Comparison of ENCODE assay signal across 16 cellular contexts in genomic region chr4:88597970-88598369, GRCh38. TPM values are rescaled to one million over a fixed set of nuclear protein-coding genes. Genes with fewer than 3 reads are reported as not detected.
DNase-seq lines count a peak whose midpoint lies in the region; ATAC-seq and TF ChIP-seq lines count a peak whose summit lies in the region.
"Had no signal": no experiment of that assay in that cellular context is flagged by ENCODE, and none has a peak within 500 bp of the region (broad histone marks: within the 10 kb centered on the region; RNA-seq: fewer than 3 reads in every experiment).

No MANE protein-coding gene starts in this region.

- no peaks in the 10 kb centered on the region for H3K36me3 ChIP-seq in iPS-20b (ENCODE audit: insufficient read depth, low read depth, low read length)
- H3K36me3 ChIP-seq: prostate gland had no signal

- peak overlapping the region; percentile 36 for H3K4me3 Mint-ChIP-seq in activated naive CD4-positive, alpha-beta T cell treated with anti-CD3 and anti-CD28 coated beads, Interleukin-2, amount 50 U/mL, for 24 hours
- H3K4me3 Mint-ChIP-seq in activated naive CD4-positive, alpha-beta T cell treated with anti-CD3 and anti-CD28 coated beads, Interleukin-2, amount 10 ng/mL, durations not matched to agents 7 days and 5 days = no peak overlapping the region
- peak overlapping the region; percentile 25 for H3K4me3 Mint-ChIP-seq in type B pancreatic cell
- H3K4me3 Mint-ChIP-seq: CD14-positive monocyte had no signal

- DNase-seq in activated naive CD4-positive, alpha-beta T cell treated with anti-CD3 and anti-CD28 coated beads, Interleukin-2, amount 10 ng/mL, durations not matched to agents 7 days and 5 days = no peak
- DNase-seq in type B pancreatic cell (ENCODE audit: extremely low spot score, unreplicated experiment) (no peak), DMS153 (lab: John Stamatoyannopoulos, UW) (no peak)
- DNase-seq: amygdala; NCI-H146; NK-92 treated with Interleukin-12 subunit alpha and Interleukin-12 subunit beta, amount 100 ng/mL, for 24 hours; stimulated activated naive CD4-positive, alpha-beta T cell; transverse colon had no signal

- 0 out of 2 replicates have a peak overlapping the region, but pooled peaks have one; percentile 3 for H3K4me3 ChIP-seq in iPS-20b (ENCODE audit: low read length)
- H3K4me3 ChIP-seq: A549, prostate gland, transverse colon had no signal

- H3K4me1 ChIP-seq in iPS-20b (ENCODE audit: insufficient read depth, low read length) = peaks cover 17% of the 10 kb centered on the region; the same call in 1 of the 2 replicates

- no peaks in the 10 kb centered on the region for H3K9me3 ChIP-seq in iPS-20b (ENCODE audit: insufficient read depth, low read depth, low read length)
- H3K9me3 ChIP-seq: A549, prostate gland, transverse colon had no signal

- H3K9ac ChIP-seq in iPS-20b (ENCODE audit: low read depth, low read length) = no peak overlapping the region

- peak overlapping the region; percentile 91; the same call in 1 of the 2 replicates for H3K27ac ChIP-seq in VCaP
- no peak overlapping the region for H3K27ac ChIP-seq in iPS-20b (ENCODE audit: low read length)

- CTCF ChIA-PET in activated naive CD4-positive, alpha-beta T cell treated with anti-CD3 and anti-CD28 coated beads, Interleukin-2, amount 10 ng/mL, durations not matched to agents 7 days and 5 days (lab: Charles Lee) = interaction anchor here (1.0 to 1.1 kb wide), 2 partner anchors 58 to 61 kb away, joined by 3 read pairs; no protein-coding TSS in a partner anchor

- ATAC-seq in activated CD4-positive, CD25-positive, alpha-beta regulatory T cell treated with anti-CD3 and anti-CD28 coated beads, Interleukin-2, amount 50 U/mL, for 24 hours = no peak
- no peak for ATAC-seq in GM21381 (IDR thresholded peaks at IDR 0.05; ENCODE audit: unreplicated experiment)
- ATAC-seq: A549 had no signal

- H3K27me3 Mint-ChIP-seq in activated naive CD4-positive, alpha-beta T cell treated with anti-CD3 and anti-CD28 coated beads, Interleukin-2, amount 50 U/mL, for 24 hours = no peaks in the 10 kb centered on the region
- no peaks in the 10 kb centered on the region for H3K27me3 Mint-ChIP-seq in activated naive CD4-positive, alpha-beta T cell treated with anti-CD3 and anti-CD28 coated beads, Interleukin-2, amount 10 ng/mL, durations not matched to agents 7 days and 5 days
- peaks cover 8% of the 10 kb centered on the region for H3K27me3 Mint-ChIP-seq in type B pancreatic cell

- TF ChIP-seq CTCF in VCaP (conservative IDR thresholded peaks at IDR 0.05) (no peak), type B pancreatic cell (conservative IDR thresholded peaks at IDR 0.05) (no peak)

- H3K27ac Mint-ChIP-seq in activated naive CD4-positive, alpha-beta T cell treated with anti-CD3 and anti-CD28 coated beads, Interleukin-2, amount 50 U/mL, for 24 hours = peak overlapping the region; percentile 81
- no peak overlapping the region for H3K27ac Mint-ChIP-seq in activated naive CD4-positive, alpha-beta T cell treated with anti-CD3 and anti-CD28 coated beads, Interleukin-2, amount 10 ng/mL, durations not matched to agents 7 days and 5 days
- H3K27ac Mint-ChIP-seq in type B pancreatic cell = no peak overlapping the region

- peaks cover 17% of the 10 kb centered on the region for H3K27me3 ChIP-seq in iPS-20b (ENCODE audit: insufficient read depth, low read length)
- H3K27me3 ChIP-seq: transverse colon had no signal

- peaks cover 19% of the 10 kb centered on the region for H3K36me3 Mint-ChIP-seq in activated naive CD4-positive, alpha-beta T cell treated with anti-CD3 and anti-CD28 coated beads, Interleukin-2, amount 50 U/mL, for 24 hours
- H3K36me3 Mint-ChIP-seq in activated naive CD4-positive, alpha-beta T cell treated with anti-CD3 and anti-CD28 coated beads, Interleukin-2, amount 10 ng/mL, durations not matched to agents 7 days and 5 days = peaks cover 59% of the 10 kb centered on the region
- peaks cover 9% of the 10 kb centered on the region for H3K36me3 Mint-ChIP-seq in type B pancreatic cell

- peaks cover 84% of the 10 kb centered on the region for H3K4me1 Mint-ChIP-seq in activated naive CD4-positive, alpha-beta T cell treated with anti-CD3 and anti-CD28 coated beads, Interleukin-2, amount 50 U/mL, for 24 hours
- H3K4me1 Mint-ChIP-seq in activated naive CD4-positive, alpha-beta T cell treated with anti-CD3 and anti-CD28 coated beads, Interleukin-2, amount 10 ng/mL, durations not matched to agents 7 days and 5 days = peaks cover 64% of the 10 kb centered on the region
- H3K4me1 Mint-ChIP-seq in type B pancreatic cell (ENCODE audit: unreplicated experiment) = peaks cover 14% of the 10 kb centered on the region

- H3K9me3 Mint-ChIP-seq in activated naive CD4-positive, alpha-beta T cell treated with anti-CD3 and anti-CD28 coated beads, Interleukin-2, amount 50 U/mL, for 24 hours = no peaks in the 10 kb centered on the region
- H3K9me3 Mint-ChIP-seq in activated naive CD4-positive, alpha-beta T cell treated with anti-CD3 and anti-CD28 coated beads, Interleukin-2, amount 10 ng/mL, durations not matched to agents 7 days and 5 days = no peaks in the 10 kb centered on the region
- no peaks in the 10 kb centered on the region for H3K9me3 Mint-ChIP-seq in type B pancreatic cell

RNA-seq across cellular contexts. Expression of gene HERC3, which starts 5.7 kb away (rescaled TPM):
- total RNA-seq in type B pancreatic cell (ENCODE audit: low replicate concordance) = 13.3 and 14.1 TPM in 2 replicates
